In the genomic region with DNA sequence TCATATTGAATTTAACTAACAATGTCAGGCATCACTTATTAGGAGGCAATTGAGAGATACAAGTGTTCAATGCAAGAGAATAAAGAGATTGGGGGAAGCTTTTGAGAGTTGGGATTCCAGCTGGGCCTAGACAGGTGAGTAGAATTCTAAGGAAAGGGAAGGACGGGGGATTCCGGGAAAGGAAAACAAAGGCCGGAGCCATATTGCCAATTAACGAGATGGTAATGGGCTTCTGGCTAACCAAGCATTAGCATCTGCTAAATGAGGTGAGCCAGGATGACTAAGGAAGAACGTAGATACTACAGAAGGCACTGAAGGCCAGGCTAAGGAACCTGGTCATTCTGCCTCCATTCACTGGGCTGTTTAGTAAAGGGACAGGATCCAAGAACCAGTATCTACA, we compare ENCODE assay signal across 1 cellular context.
TF ChIP-seq lines count a peak whose summit lies in the region.

No MANE protein-coding gene starts in this region.

TF ChIP-seq in SK-N-SH treated with all-trans-retinoic acid at 6 μM for 48 hours, 23 proteins besides CTCF, POLR2A, EP300 and RAD21 (continued from another document):
- TF ChIP-seq, protein P1, sequence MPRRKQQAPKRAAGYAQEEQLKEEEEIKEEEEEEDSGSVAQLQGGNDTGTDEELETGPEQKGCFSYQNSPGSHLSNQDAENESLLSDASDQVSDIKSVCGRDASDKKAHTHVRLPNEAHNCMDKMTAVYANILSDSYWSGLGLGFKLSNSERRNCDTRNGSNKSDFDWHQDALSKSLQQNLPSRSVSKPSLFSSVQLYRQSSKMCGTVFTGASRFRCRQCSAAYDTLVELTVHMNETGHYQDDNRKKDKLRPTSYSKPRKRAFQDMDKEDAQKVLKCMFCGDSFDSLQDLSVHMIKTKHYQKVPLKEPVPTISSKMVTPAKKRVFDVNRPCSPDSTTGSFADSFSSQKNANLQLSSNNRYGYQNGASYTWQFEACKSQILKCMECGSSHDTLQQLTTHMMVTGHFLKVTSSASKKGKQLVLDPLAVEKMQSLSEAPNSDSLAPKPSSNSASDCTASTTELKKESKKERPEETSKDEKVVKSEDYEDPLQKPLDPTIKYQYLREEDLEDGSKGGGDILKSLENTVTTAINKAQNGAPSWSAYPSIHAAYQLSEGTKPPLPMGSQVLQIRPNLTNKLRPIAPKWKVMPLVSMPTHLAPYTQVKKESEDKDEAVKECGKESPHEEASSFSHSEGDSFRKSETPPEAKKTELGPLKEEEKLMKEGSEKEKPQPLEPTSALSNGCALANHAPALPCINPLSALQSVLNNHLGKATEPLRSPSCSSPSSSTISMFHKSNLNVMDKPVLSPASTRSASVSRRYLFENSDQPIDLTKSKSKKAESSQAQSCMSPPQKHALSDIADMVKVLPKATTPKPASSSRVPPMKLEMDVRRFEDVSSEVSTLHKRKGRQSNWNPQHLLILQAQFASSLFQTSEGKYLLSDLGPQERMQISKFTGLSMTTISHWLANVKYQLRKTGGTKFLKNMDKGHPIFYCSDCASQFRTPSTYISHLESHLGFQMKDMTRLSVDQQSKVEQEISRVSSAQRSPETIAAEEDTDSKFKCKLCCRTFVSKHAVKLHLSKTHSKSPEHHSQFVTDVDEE (CRISPR knock-in tag; IDR thresholded peaks at IDR 0.05) = no peak
- no peak for TF ChIP-seq BACH2 (CRISPR knock-in tag; IDR thresholded peaks at IDR 0.05; ENCODE audit: borderline replicate concordance)
- TF ChIP-seq TCF4 (CRISPR knock-in tag; IDR thresholded peaks at IDR 0.05; ENCODE audit: borderline replicate concordance) = no peak
